Comparison of ENCODE assay signal across 19 cellular contexts in the genomic region with DNA sequence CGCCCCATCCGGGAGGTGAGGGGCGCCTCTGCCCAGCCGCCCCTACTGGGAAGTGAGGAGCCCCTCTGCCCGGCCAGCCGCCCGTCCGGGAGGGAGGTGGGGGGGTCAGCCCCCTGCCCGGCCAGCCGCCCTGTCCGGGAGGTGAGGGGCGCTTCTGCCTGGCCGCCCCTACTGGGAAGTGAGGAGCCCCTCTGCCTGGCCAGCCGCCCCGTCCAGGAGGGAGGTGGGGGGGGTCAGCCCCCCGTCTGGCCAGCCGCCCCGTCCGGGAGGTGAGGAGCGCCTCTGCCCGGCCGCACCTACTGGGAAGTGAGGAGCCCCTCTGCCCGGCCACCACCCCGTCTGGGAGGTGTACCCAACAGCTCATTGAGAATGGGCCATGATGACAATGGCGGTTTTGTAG. TPM values are rescaled to one million over a fixed set of nuclear protein-coding genes. Genes with fewer than 3 reads are reported as not detected.
"Had no signal": no experiment of that assay in that cellular context is flagged by ENCODE, and none has a peak within 500 bp of the region (broad histone marks: within the 10 kb centered on the region; RNA-seq: fewer than 3 reads in every experiment).

No MANE protein-coding gene starts in this region.

RNA-seq across cellular contexts. Expression of gene CDK5R2, which starts 27.7 kb away (rescaled TPM):
- total RNA-seq: activated naive CD4-positive, alpha-beta T cell treated with anti-CD3 and anti-CD28 coated beads for 36 hours; activated naive CD4-positive, alpha-beta T cell treated with anti-CD3 and anti-CD28 coated beads, Interleukin-2, amount 50 U/mL, for 72 hours; activated naive CD8-positive, alpha-beta T cell treated with anti-CD3 and anti-CD28 coated beads for 36 hours; activated naive CD8-positive, alpha-beta T cell treated with anti-CD3 and anti-CD28 coated beads, Interleukin-2, amount 10 ng/mL, durations not matched to agents 7 days and 5 days; activated T-cell treated with anti-CD3 and anti-CD28 coated beads, Interleukin-2, amount 50 U/mL, for 4 hours; activated T-cell treated with anti-CD3 and anti-CD28 coated beads, Interleukin-2, amount 50 U/mL, for 72 hours; activated T-helper 1 cell treated with anti-CD3 and anti-CD28 coated beads, Interleukin-12 subunit alpha, Interleukin-12 subunit beta, Interleukin-2, Interleukin-4 antibody, amounts not matched to agents 30 ng/mL and 10 ng/mL and 1 ng/mL, durations not matched to agents 14 hours and 24 hours and 36 hours; activated T-helper 17 cell treated with anti-CD3 and anti-CD28 coated beads, Interleukin-2, amount 50 U/mL, for 72 hours; activated T-helper 2 cell treated with anti-CD3 and anti-CD28 coated beads, Interferon-gamma antibody, Interleukin-2, Interleukin-4, amounts not matched to agents 10 μg/mL and 5 μg/mL and 100 μg/mL, durations not matched to agents 14 hours and 24 hours and 36 hours; aorta; ascending aorta; breast epithelium; bronchial epithelial cell; cardiac septum had no signal

RNA-seq across cellular contexts. Expression of gene WNT10A, which starts 51.1 kb away (rescaled TPM):
- total RNA-seq: aorta, ascending aorta, cardiac muscle cell, cardiac septum, chondrocyte had no signal

RNA-seq across cellular contexts. Expression of gene FEV, which starts 53.2 kb away (rescaled TPM):
- total RNA-seq: activated naive CD4-positive, alpha-beta T cell treated with anti-CD3 and anti-CD28 coated beads for 36 hours; activated naive CD4-positive, alpha-beta T cell treated with anti-CD3 and anti-CD28 coated beads, Interleukin-2, amount 50 U/mL, for 72 hours; activated naive CD8-positive, alpha-beta T cell treated with anti-CD3 and anti-CD28 coated beads for 36 hours; activated naive CD8-positive, alpha-beta T cell treated with anti-CD3 and anti-CD28 coated beads, Interleukin-2, amount 10 ng/mL, durations not matched to agents 7 days and 5 days; activated T-cell treated with anti-CD3 and anti-CD28 coated beads, Interleukin-2, amount 50 U/mL, for 4 hours; activated T-cell treated with anti-CD3 and anti-CD28 coated beads, Interleukin-2, amount 50 U/mL, for 72 hours; activated T-helper 1 cell treated with anti-CD3 and anti-CD28 coated beads, Interleukin-12 subunit alpha, Interleukin-12 subunit beta, Interleukin-2, Interleukin-4 antibody, amounts not matched to agents 30 ng/mL and 10 ng/mL and 1 ng/mL, durations not matched to agents 14 hours and 24 hours and 36 hours; activated T-helper 17 cell treated with anti-CD3 and anti-CD28 coated beads, Interleukin-2, amount 50 U/mL, for 72 hours; activated T-helper 2 cell treated with anti-CD3 and anti-CD28 coated beads, Interferon-gamma antibody, Interleukin-2, Interleukin-4, amounts not matched to agents 10 μg/mL and 5 μg/mL and 100 μg/mL, durations not matched to agents 14 hours and 24 hours and 36 hours; aorta; ascending aorta; astrocyte; body of pancreas; breast epithelium; bronchial epithelial cell; cardiac muscle cell; cardiac septum; cerebellum; chondrocyte had no signal
